38 cellular contexts compared by ENCODE assay signal in genomic region chr1:23254584-23254983, GRCh38. TPM values are rescaled to one million over a fixed set of nuclear protein-coding genes. Genes with fewer than 3 reads are reported as not detected.
"Had no signal": no experiment of that assay in that cellular context is flagged by ENCODE, and none has a peak within 500 bp of the region (broad histone marks: within the 10 kb centered on the region; RNA-seq: fewer than 3 reads in every experiment).

No MANE protein-coding gene starts in this region.

- H3K4me1 Mint-ChIP-seq: activated B cell treated with CpG ODN at 0.5 μM for 24 hours; activated CD4-positive, alpha-beta memory T cell treated with anti-CD3 and anti-CD28 coated beads, Interleukin-2, amount 10 ng/mL, durations not matched to agents 7 days and 5 days; activated CD4-positive, alpha-beta T cell treated with anti-CD3 and anti-CD28 coated beads, Interleukin-2, amount 10 ng/mL, durations not matched to agents 24 days and 14 days; activated naive CD8-positive, alpha-beta T cell treated with anti-CD3 and anti-CD28 coated beads for 36 hours; activated T-helper 17 cell treated with anti-CD3 and anti-CD28 coated beads, Interleukin-2, amount 50 U/mL, for 72 hours had no signal

- FAIRE-seq: astrocyte, TTC549 had no signal

- H3K27me3 ChIP-seq: adrenal gland, body of pancreas, brain microvascular endothelial cell, breast epithelium had no signal

- ATAC-seq: activated naive CD4-positive, alpha-beta T cell treated with anti-CD3 and anti-CD28 coated beads, Interleukin-2, amount 50 U/mL, for 72 hours; activated T-cell treated with anti-CD3 and anti-CD28 coated beads, Interleukin-2, amount 50 U/mL, for 4 hours; activated T-cell treated with anti-CD3 and anti-CD28 coated beads, Interleukin-2, amount 50 U/mL, for 72 hours; activated T-helper 17 cell treated with anti-CD3 and anti-CD28 coated beads, Interleukin-2, amount 50 U/mL, for 72 hours; body of pancreas had no signal

- H3K4me3 Mint-ChIP-seq: activated B cell treated with CpG ODN at 0.5 μM for 24 hours; activated CD4-positive, alpha-beta memory T cell treated with anti-CD3 and anti-CD28 coated beads, Interleukin-2, amount 10 ng/mL, durations not matched to agents 7 days and 5 days; activated CD4-positive, alpha-beta T cell treated with anti-CD3 and anti-CD28 coated beads, Interleukin-2, amount 10 ng/mL, durations not matched to agents 24 days and 14 days; activated naive CD4-positive, alpha-beta T cell treated with anti-CD3 and anti-CD28 coated beads for 36 hours; activated naive CD8-positive, alpha-beta T cell treated with anti-CD3 and anti-CD28 coated beads for 36 hours; activated T-cell treated with anti-CD3 and anti-CD28 coated beads, Interleukin-2, amount 50 U/mL, for 4 hours; activated T-cell treated with anti-CD3 and anti-CD28 coated beads, Interleukin-2, amount 50 U/mL, for 72 hours; activated T-helper 1 cell treated with anti-CD3 and anti-CD28 coated beads, Interleukin-12 subunit alpha, Interleukin-12 subunit beta, Interleukin-2, Interleukin-4 antibody, amounts not matched to agents 30 ng/mL and 10 ng/mL and 1 ng/mL, durations not matched to agents 14 hours and 24 hours and 36 hours; activated T-helper 17 cell treated with anti-CD3 and anti-CD28 coated beads, Interleukin-2, amount 50 U/mL, for 72 hours; T-helper 2 cell treated with Interferon-gamma antibody and Interleukin-4, amounts not matched to agents 5 μg/mL and 100 μg/mL, for 36 hours had no signal

- H3K9me3 Mint-ChIP-seq: activated B cell treated with CpG ODN at 0.5 μM for 24 hours; activated CD4-positive, alpha-beta memory T cell treated with anti-CD3 and anti-CD28 coated beads, Interleukin-2, amount 10 ng/mL, durations not matched to agents 7 days and 5 days; activated CD4-positive, alpha-beta T cell treated with anti-CD3 and anti-CD28 coated beads, Interleukin-2, amount 10 ng/mL, durations not matched to agents 24 days and 14 days; activated naive CD4-positive, alpha-beta T cell treated with anti-CD3 and anti-CD28 coated beads for 36 hours; activated naive CD8-positive, alpha-beta T cell treated with anti-CD3 and anti-CD28 coated beads for 36 hours; activated T-cell treated with anti-CD3 and anti-CD28 coated beads, Interleukin-2, amount 50 U/mL, for 4 hours; activated T-cell treated with anti-CD3 and anti-CD28 coated beads, Interleukin-2, amount 50 U/mL, for 72 hours; activated T-helper 1 cell treated with anti-CD3 and anti-CD28 coated beads, Interleukin-12 subunit alpha, Interleukin-12 subunit beta, Interleukin-2, Interleukin-4 antibody, amounts not matched to agents 30 ng/mL and 10 ng/mL and 1 ng/mL, durations not matched to agents 14 hours and 24 hours and 36 hours; activated T-helper 17 cell treated with anti-CD3 and anti-CD28 coated beads, Interleukin-2, amount 50 U/mL, for 72 hours; T-helper 2 cell treated with Interferon-gamma antibody and Interleukin-4, amounts not matched to agents 5 μg/mL and 100 μg/mL, for 36 hours had no signal

- H3K9me3 ChIP-seq: adrenal gland, body of pancreas, breast epithelium had no signal

- H3K27ac Mint-ChIP-seq: activated B cell treated with CpG ODN at 0.5 μM for 24 hours; activated CD4-positive, alpha-beta memory T cell treated with anti-CD3 and anti-CD28 coated beads, Interleukin-2, amount 10 ng/mL, durations not matched to agents 7 days and 5 days; activated CD4-positive, alpha-beta T cell treated with anti-CD3 and anti-CD28 coated beads, Interleukin-2, amount 10 ng/mL, durations not matched to agents 24 days and 14 days; activated naive CD4-positive, alpha-beta T cell treated with anti-CD3 and anti-CD28 coated beads for 36 hours; activated naive CD8-positive, alpha-beta T cell treated with anti-CD3 and anti-CD28 coated beads for 36 hours; activated T-cell treated with anti-CD3 and anti-CD28 coated beads, Interleukin-2, amount 50 U/mL, for 72 hours; activated T-helper 1 cell treated with anti-CD3 and anti-CD28 coated beads, Interleukin-12 subunit alpha, Interleukin-12 subunit beta, Interleukin-2, Interleukin-4 antibody, amounts not matched to agents 30 ng/mL and 10 ng/mL and 1 ng/mL, durations not matched to agents 14 hours and 24 hours and 36 hours; T-helper 2 cell treated with Interferon-gamma antibody and Interleukin-4, amounts not matched to agents 5 μg/mL and 100 μg/mL, for 36 hours had no signal

- H3K36me3 ChIP-seq: adrenal gland, brain microvascular endothelial cell, breast epithelium had no signal

- H3K36me3 Mint-ChIP-seq: activated naive CD4-positive, alpha-beta T cell treated with anti-CD3 and anti-CD28 coated beads, Interleukin-2, amount 50 U/mL, for 72 hours; activated naive CD8-positive, alpha-beta T cell treated with anti-CD3 and anti-CD28 coated beads for 36 hours had no signal

- DNase-seq: activated B cell treated with CpG ODN at 0.5 μM for 24 hours; activated CD4-positive, alpha-beta memory T cell treated with anti-CD3 and anti-CD28 coated beads, Interleukin-2, amount 10 ng/mL, durations not matched to agents 7 days and 5 days; activated CD4-positive, alpha-beta T cell treated with anti-CD3 and anti-CD28 coated beads for 4 hours; activated CD4-positive, alpha-beta T cell treated with anti-CD3 and anti-CD28 coated beads, Interleukin-2, amount 10 ng/mL, durations not matched to agents 24 days and 14 days; activated CD4-positive, alpha-beta T cell treated with anti-CD3 and anti-CD28 coated beads, Interleukin-2, amount 50 U/mL, for 1 hour; activated CD4-positive, alpha-beta T cell treated with anti-CD3 and anti-CD28 coated beads, Interleukin-2, amount 50 U/mL, for 4 hours; activated CD4-positive, CD25-positive, alpha-beta regulatory T cell treated with anti-CD3 and anti-CD28 coated beads, Interleukin-2, amount 50 U/mL, for 72 hours; activated CD8-positive, alpha-beta memory T cell treated with anti-CD3 and anti-CD28 coated beads, Interleukin-2, amount 50 U/mL, for 4 hours; activated effector memory CD4-positive, alpha-beta T cell treated with anti-CD3 and anti-CD28 coated beads, Interleukin-2, amount 50 U/mL, for 16 hours; activated gamma-delta T cell treated with Interleukin-2 at 50 U/mL for 16 hours; activated naive CD4-positive, alpha-beta T cell; activated naive CD4-positive, alpha-beta T cell treated with anti-CD3 and anti-CD28 coated beads for 36 hours; activated naive CD4-positive, alpha-beta T cell treated with anti-CD3 and anti-CD28 coated beads, Interleukin-2, amount 50 U/mL, for 16 hours; activated naive CD8-positive, alpha-beta T cell treated with anti-CD3 and anti-CD28 coated beads for 36 hours; activated T-cell treated with anti-CD3 and anti-CD28 coated beads for 4 hours; activated T-cell treated with anti-CD3 and anti-CD28 coated beads, Interleukin-2, amount 50 U/mL, for 1 hour; activated T-cell treated with anti-CD3 and anti-CD28 coated beads, Interleukin-2, amount 50 U/mL, for 4 hours; activated T-cell treated with anti-CD3 and anti-CD28 coated beads, Interleukin-2, amount 50 U/mL, for 72 hours; amniotic stem cell; aorta; body of pancreas; brain microvascular endothelial cell; central memory CD4-positive, alpha-beta T cell; T-helper 2 cell; T-helper 9 cell had no signal

- H3K27me3 Mint-ChIP-seq: activated naive CD8-positive, alpha-beta T cell treated with anti-CD3 and anti-CD28 coated beads for 36 hours; activated T-helper 17 cell treated with anti-CD3 and anti-CD28 coated beads, Interleukin-2, amount 50 U/mL, for 72 hours had no signal

- H3K4me3 ChIP-seq: adrenal gland, body of pancreas, breast epithelium had no signal

- H3K27ac ChIP-seq: adrenal gland, body of pancreas, brain microvascular endothelial cell, breast epithelium, VCaP had no signal

- H3K4me1 ChIP-seq: adrenal gland, body of pancreas, breast epithelium had no signal

RNA-seq across cellular contexts. Expression of gene HTR1D, which starts 37.3 kb away (rescaled TPM):
- total RNA-seq: activated B cell treated with CpG ODN at 0.5 μM for 24 hours; activated CD4-positive, alpha-beta memory T cell treated with anti-CD3 and anti-CD28 coated beads, Interleukin-2, amount 10 ng/mL, durations not matched to agents 7 days and 5 days; activated CD4-positive, alpha-beta T cell treated with anti-CD3 and anti-CD28 coated beads, Interleukin-2, amount 10 ng/mL, durations not matched to agents 24 days and 14 days; activated CD8-positive, alpha-beta memory T cell treated with anti-CD3 and anti-CD28 coated beads for 36 hours; activated naive CD4-positive, alpha-beta T cell treated with anti-CD3 and anti-CD28 coated beads for 36 hours; activated naive CD4-positive, alpha-beta T cell treated with anti-CD3 and anti-CD28 coated beads, Interleukin-2, amount 50 U/mL, for 72 hours; activated naive CD8-positive, alpha-beta T cell treated with anti-CD3 and anti-CD28 coated beads for 36 hours; activated T-cell treated with anti-CD3 and anti-CD28 coated beads, Interleukin-2, amount 50 U/mL, for 4 hours; activated T-cell treated with anti-CD3 and anti-CD28 coated beads, Interleukin-2, amount 50 U/mL, for 72 hours; activated T-helper 1 cell treated with anti-CD3 and anti-CD28 coated beads, Interleukin-12 subunit alpha, Interleukin-12 subunit beta, Interleukin-2, Interleukin-4 antibody, amounts not matched to agents 30 ng/mL and 10 ng/mL and 1 ng/mL, durations not matched to agents 14 hours and 24 hours and 36 hours; activated T-helper 17 cell treated with anti-CD3 and anti-CD28 coated beads, Interleukin-2, amount 50 U/mL, for 72 hours; adrenal gland; aorta; body of pancreas; breast epithelium; cardiac septum; cerebellum; T-helper 1 cell treated with Interleukin-12 subunit alpha and Interleukin-12 subunit beta and Interleukin-4 antibody, amounts not matched to agents 30 ng/mL and 1 ng/mL, for 36 hours had no signal
